Comparison of ENCODE assay signal across 20 cellular contexts in genomic region chr6:105982761-105983600, GRCh38.
DNase-seq lines count a peak whose midpoint lies in the region; ATAC-seq and TF ChIP-seq lines count a peak whose summit lies in the region.
"Had no signal": no experiment of that assay in that cellular context is flagged by ENCODE, and none has a peak within 500 bp of the region (broad histone marks: within the 10 kb centered on the region; RNA-seq: fewer than 3 reads in every experiment).

No MANE protein-coding gene starts in this region.

- peak; percentile 5 for DNase-seq in NCI-H2029 (lab: John Stamatoyannopoulos, UW)
- DNase-seq in NCI-H2029 treated with DMSO at 0.1 percent for 48 hours (lab: John Stamatoyannopoulos, UW): no peak
- no peak for DNase-seq in CD8-positive, alpha-beta T cell
- DNase-seq in NCI-H2107 treated with DMSO at 0.1 percent for 48 hours (lab: John Stamatoyannopoulos, UW; ENCODE audit: unreplicated experiment): peak; percentile 61
- DNase-seq in activated CD8-positive, alpha-beta T cell treated with anti-CD3 and anti-CD28 coated beads, Interleukin-2, amount 10 ng/mL, durations not matched to agents 7 days and 5 days: no peak
- no peak for DNase-seq in COLO829 (ENCODE audit: low spot score)
- DNase-seq in caudate nucleus (lab: John Stamatoyannopoulos, UW): no peak
- DNase-seq in mucosa of gallbladder (ENCODE audit: low spot score): no peak
- DNase-seq: 8988T; activated naive CD4-positive, alpha-beta T cell; aorta; erythroblast; gastrocnemius medialis; NCI-H1417 treated with DMSO at 0.1 percent for 48 hours; SHP77; upper lobe of right lung had no signal

- no peak for ATAC-seq in CD8-positive, alpha-beta T cell
- peak; percentile 5 for ATAC-seq in activated CD8-positive, alpha-beta T cell treated with anti-CD3 and anti-CD28 coated beads, Interleukin-2, amount 10 ng/mL, durations not matched to agents 7 days and 5 days
- ATAC-seq: gastrocnemius medialis, upper lobe of right lung had no signal

- no peak for TF ChIP-seq CTCF in CD8-positive, alpha-beta T cell (IDR thresholded peaks at IDR 0.05)

- intact Hi-C loops in CD8-positive, alpha-beta T cell (cut with DNase I, micrococcal nuclease): no loop called here

- peaks cover 20% of the 10 kb centered on the region for H3K4me1 ChIP-seq in CD8-positive, alpha-beta T cell (ENCODE audit: insufficient read depth, low read length)
- H3K4me1 ChIP-seq: HAP-1, parathyroid adenoma had no signal

- H3K27ac ChIP-seq in CD8-positive, alpha-beta T cell (ENCODE audit: low read depth, low read length): no peak overlapping the region
- no peak overlapping the region for H3K27ac ChIP-seq in caudate nucleus (ENCODE audit: low read depth, low read length)
- H3K27ac ChIP-seq: gastrocnemius medialis, parathyroid adenoma, upper lobe of right lung had no signal

- H3K36me3 ChIP-seq in CD8-positive, alpha-beta T cell (ENCODE audit: insufficient read depth, low read length): no peaks in the 10 kb centered on the region
- H3K36me3 ChIP-seq: gastrocnemius medialis, HAP-1, upper lobe of right lung had no signal

- no peak overlapping the region for H3K4me3 ChIP-seq in CD8-positive, alpha-beta T cell (ENCODE audit: low read depth, low read length)
- H3K4me3 ChIP-seq: gastrocnemius medialis, HAP-1, upper lobe of right lung had no signal

- H3K9me3 Mint-ChIP-seq in CD8-positive, alpha-beta T cell: no peaks in the 10 kb centered on the region
- H3K9me3 Mint-ChIP-seq in activated CD8-positive, alpha-beta T cell treated with anti-CD3 and anti-CD28 coated beads, Interleukin-2, amount 10 ng/mL, durations not matched to agents 7 days and 5 days (ENCODE audit: insufficient read depth): peaks cover 3% of the 10 kb centered on the region
- H3K9me3 Mint-ChIP-seq: central memory CD8-positive, alpha-beta T cell had no signal

- H3K4me3 Mint-ChIP-seq in CD8-positive, alpha-beta T cell: peak overlapping the region; percentile 42
- no peak overlapping the region for H3K4me3 Mint-ChIP-seq in activated CD8-positive, alpha-beta T cell treated with anti-CD3 and anti-CD28 coated beads, Interleukin-2, amount 10 ng/mL, durations not matched to agents 7 days and 5 days
- H3K4me3 Mint-ChIP-seq: nephron had no signal

- POLR2A ChIA-PET in CD8-positive, alpha-beta T cell (lab: Charles Lee): interaction anchor here (0.6 to 2.2 kb wide), 3 partner anchors 10 to 106 kb away, joined by 3 to 14 read pairs (median 3); no protein-coding TSS in a partner anchor
- POLR2A ChIA-PET in activated CD8-positive, alpha-beta T cell treated with anti-CD3 and anti-CD28 coated beads, Interleukin-2, amount 10 ng/mL, durations not matched to agents 7 days and 5 days (lab: Charles Lee): interaction anchor here (0.7 to 4.8 kb wide), 5 partner anchors 9 to 244 kb away, joined by 3 to 27 read pairs (median 3); no protein-coding TSS in a partner anchor

- H3K9me3 ChIP-seq in CD8-positive, alpha-beta T cell (ENCODE audit: low read length): no peaks in the 10 kb centered on the region
- H3K9me3 ChIP-seq: gastrocnemius medialis, HAP-1, upper lobe of right lung had no signal

- H3K27me3 ChIP-seq in CD8-positive, alpha-beta T cell (ENCODE audit: insufficient read depth, low read length): peaks cover 26% of the 10 kb centered on the region

- peaks cover 23% of the 10 kb centered on the region for H3K4me1 Mint-ChIP-seq in CD8-positive, alpha-beta T cell (ENCODE audit: low read depth)
- H3K4me1 Mint-ChIP-seq in activated CD8-positive, alpha-beta T cell treated with anti-CD3 and anti-CD28 coated beads, Interleukin-2, amount 10 ng/mL, durations not matched to agents 7 days and 5 days (ENCODE audit: low read depth): peaks cover 80% of the 10 kb centered on the region

- no peaks in the 10 kb centered on the region for H3K36me3 Mint-ChIP-seq in CD8-positive, alpha-beta T cell
- H3K36me3 Mint-ChIP-seq in activated CD8-positive, alpha-beta T cell treated with anti-CD3 and anti-CD28 coated beads, Interleukin-2, amount 10 ng/mL, durations not matched to agents 7 days and 5 days (ENCODE audit: low read depth): peaks cover 13% of the 10 kb centered on the region

- H3K27me3 Mint-ChIP-seq in CD8-positive, alpha-beta T cell (ENCODE audit: low read depth): peaks cover 63% of the 10 kb centered on the region
- H3K27me3 Mint-ChIP-seq in activated CD8-positive, alpha-beta T cell treated with anti-CD3 and anti-CD28 coated beads, Interleukin-2, amount 10 ng/mL, durations not matched to agents 7 days and 5 days (ENCODE audit: low read depth): peaks cover 35% of the 10 kb centered on the region

- no peak overlapping the region for H3K27ac Mint-ChIP-seq in CD8-positive, alpha-beta T cell
- peak overlapping the region; percentile 60 for H3K27ac Mint-ChIP-seq in activated CD8-positive, alpha-beta T cell treated with anti-CD3 and anti-CD28 coated beads, Interleukin-2, amount 10 ng/mL, durations not matched to agents 7 days and 5 days
- H3K27ac Mint-ChIP-seq: nephron had no signal

- CTCF ChIA-PET in CD8-positive, alpha-beta T cell (lab: Charles Lee): interaction anchor here (0.6 to 1.7 kb wide), 6 partner anchors 9 to 31 kb away, joined by 3 to 5 read pairs (median 4); no protein-coding TSS in a partner anchor
- CTCF ChIA-PET in activated CD8-positive, alpha-beta T cell treated with anti-CD3 and anti-CD28 coated beads, Interleukin-2, amount 10 ng/mL, durations not matched to agents 7 days and 5 days (lab: Charles Lee): interaction anchor here (0.7 to 4.3 kb wide), 5 partner anchors 10 to 240 kb away, joined by 3 to 28 read pairs (median 3); no protein-coding TSS in a partner anchor

Comparison
In these comparisons a context has a peak if more than half of its experiments do, and no peak if none do; other contexts are left out.
1. DNase-seq: peak in NCI-H2029 (single experiment) and NCI-H2107 treated with DMSO at 0.1 percent for 48 hours (single experiment); none in NCI-H2029 treated with DMSO at 0.1 percent for 48 hours (single experiment), CD8-positive, alpha-beta T cell (0 of 7), activated CD8-positive, alpha-beta T cell treated with anti-CD3 and anti-CD28 coated beads, Interleukin-2, amount 10 ng/mL, durations not matched to agents 7 days and 5 days (single experiment), COLO829 (single experiment), caudate nucleus (0 of 61) and mucosa of gallbladder (single experiment).